In the genomic region with DNA sequence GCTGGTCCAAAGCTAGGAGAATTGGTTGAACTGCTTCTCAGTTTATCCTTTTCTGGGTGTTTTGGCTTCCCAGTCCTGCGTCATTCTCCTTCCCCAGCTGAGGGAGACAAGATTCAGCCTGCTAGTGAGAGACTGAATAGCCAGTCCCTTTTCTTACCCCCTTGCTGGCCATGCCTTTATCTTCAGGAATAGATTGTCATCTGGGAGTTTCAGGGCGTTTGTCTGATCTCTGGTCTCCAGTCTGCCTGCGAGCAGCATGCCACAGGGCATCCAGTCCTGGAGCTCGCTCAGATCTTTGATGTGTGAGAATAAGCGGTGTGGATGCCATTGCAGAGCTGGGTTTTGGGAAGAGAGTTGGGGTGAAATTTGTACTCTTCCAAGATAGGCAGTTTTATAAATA, we compare ENCODE assay signal across 18 cellular contexts. TPM values are rescaled to one million over a fixed set of nuclear protein-coding genes. Genes with fewer than 3 reads are reported as not detected.
DNase-seq lines count a peak whose midpoint lies in the region; ATAC-seq and TF ChIP-seq lines count a peak whose summit lies in the region.
"Had no signal": no experiment of that assay in that cellular context is flagged by ENCODE, and none has a peak within 500 bp of the region (broad histone marks: within the 10 kb centered on the region; RNA-seq: fewer than 3 reads in every experiment).

No MANE protein-coding gene starts in this region.

- peaks cover 62% of the 10 kb centered on the region for H3K4me1 ChIP-seq in Loucy (ENCODE audit: insufficient read depth, low read length, poor library complexity, severe bottlenecking)
- peaks cover 67% of the 10 kb centered on the region for H3K4me1 ChIP-seq in lower lobe of right lung
- peaks cover 16% of the 10 kb centered on the region for H3K4me1 ChIP-seq in parathyroid adenoma

- peaks cover 97% of the 10 kb centered on the region for H3K79me2 ChIP-seq in Loucy (ENCODE audit: insufficient read depth, low read length)
- H3K79me2 ChIP-seq in parathyroid adenoma = peaks cover 12% of the 10 kb centered on the region

- H3K9ac ChIP-seq in Loucy (ENCODE audit: low read depth, low read length, poor library complexity, severe bottlenecking) (no peak overlapping the region), parathyroid adenoma (no peak overlapping the region)

- H3K27me3 ChIP-seq in Loucy (ENCODE audit: insufficient read depth, low read length, poor library complexity, severe bottlenecking) (no peaks in the 10 kb centered on the region), lower lobe of right lung (ENCODE audit: low read depth) (peaks cover under 1% of the 10 kb centered on the region), parathyroid adenoma (ENCODE audit: control insufficient read depth, insufficient read depth, low read length) (no peaks in the 10 kb centered on the region)
- H3K27me3 ChIP-seq: SJSA1 had no signal

- no peak overlapping the region for H2AFZ ChIP-seq in Loucy (ENCODE audit: low read length)
- peak overlapping the region; percentile 31 for H2AFZ ChIP-seq in parathyroid adenoma
- H2AFZ ChIP-seq: PC-9 had no signal

- H3K4me3 ChIP-seq in Loucy (ENCODE audit: low read length, poor library complexity, severe bottlenecking) (no peak overlapping the region), lower lobe of right lung (no peak overlapping the region), parathyroid adenoma (ENCODE audit: low read depth, low read length) (no peak overlapping the region)
- H3K4me3 ChIP-seq: PC-9, SJSA1 had no signal

- H3F3A ChIP-seq in Loucy (ENCODE audit: low read depth) = no peaks in the 10 kb centered on the region

- ATAC-seq in lower lobe of right lung (no peak), GM18505 (IDR thresholded peaks at IDR 0.05; ENCODE audit: unreplicated experiment) (no peak)

- H3K9me3 ChIP-seq in Loucy (ENCODE audit: insufficient read depth, low read depth, low read length) (no peaks in the 10 kb centered on the region), lower lobe of right lung (no peaks in the 10 kb centered on the region), parathyroid adenoma (ENCODE audit: control insufficient read depth, low read length) (no peaks in the 10 kb centered on the region)
- H3K9me3 ChIP-seq: SJSA1 had no signal

- H3K27ac ChIP-seq in lower lobe of right lung (peak overlapping the region; percentile 4), parathyroid adenoma (peak overlapping the region; percentile 17)
- H3K27ac ChIP-seq: HL-60, PC-9, SJSA1 had no signal

- H4K20me1 ChIP-seq in Loucy (ENCODE audit: insufficient read depth, low read length, poor library complexity, severe bottlenecking) = peaks cover 39% of the 10 kb centered on the region

- peak; percentile 77 for DNase-seq in ELF-1 (ENCODE audit: low read depth, low spot score)
- no peak for DNase-seq in lower lobe of right lung
- DNase-seq in EL = no peak
- no peak for DNase-seq in SHP77 (lab: John Stamatoyannopoulos, UW)
- DNase-seq: ACHN; CD4-positive, CD25-positive, alpha-beta regulatory T cell; MV-4-11; NCI-H1417 treated with DMSO at 0.1 percent for 48 hours; NCI-H2029; NCI-H2171 treated with DMSO at 0.1 percent for 48 hours; NCI-H82; PC-9 had no signal

- H3K9me2 ChIP-seq in Loucy (replicated peaks; ENCODE audit: low read depth, low read length) = no peaks in the 10 kb centered on the region

- H3K36me3 ChIP-seq in Loucy (ENCODE audit: insufficient read depth, low read length) (no peaks in the 10 kb centered on the region), lower lobe of right lung (no peaks in the 10 kb centered on the region), parathyroid adenoma (ENCODE audit: control insufficient read depth, insufficient read depth, low read length) (no peaks in the 10 kb centered on the region)

- intact Hi-C loops in lower lobe of right lung (cut with DNase I) = no loop called here

- H3K4me2 ChIP-seq in Loucy (ENCODE audit: low read depth, low read length, poor library complexity, severe bottlenecking) (peak overlapping the region; percentile 86), parathyroid adenoma (ENCODE audit: low read length) (peak overlapping the region; percentile 37)
- H3K4me2 ChIP-seq: PC-9 had no signal

- no peak for TF ChIP-seq POLR2A in GM18505 (IDR thresholded peaks at IDR 0.05; ENCODE audit: borderline replicate concordance, extremely low read depth, insufficient read depth, insufficient read length)

- TF ChIP-seq CTCF in Loucy (conservative IDR thresholded peaks at IDR 0.05; ENCODE audit: low read length) (no peak), lower lobe of right lung (IDR thresholded peaks at IDR 0.05) (no peak), parathyroid adenoma (IDR thresholded peaks at IDR 0.05) (no peak)

RNA-seq across cellular contexts. Expression of a gene that starts 5.8 kb away (rescaled TPM):
- total RNA-seq in lower lobe of right lung = 123 TPM
- total RNA-seq: CD4-positive, CD25-positive, alpha-beta regulatory T cell; G401 had no signal
